ENCODE assay signal across 2 cellular contexts in the genomic region with DNA sequence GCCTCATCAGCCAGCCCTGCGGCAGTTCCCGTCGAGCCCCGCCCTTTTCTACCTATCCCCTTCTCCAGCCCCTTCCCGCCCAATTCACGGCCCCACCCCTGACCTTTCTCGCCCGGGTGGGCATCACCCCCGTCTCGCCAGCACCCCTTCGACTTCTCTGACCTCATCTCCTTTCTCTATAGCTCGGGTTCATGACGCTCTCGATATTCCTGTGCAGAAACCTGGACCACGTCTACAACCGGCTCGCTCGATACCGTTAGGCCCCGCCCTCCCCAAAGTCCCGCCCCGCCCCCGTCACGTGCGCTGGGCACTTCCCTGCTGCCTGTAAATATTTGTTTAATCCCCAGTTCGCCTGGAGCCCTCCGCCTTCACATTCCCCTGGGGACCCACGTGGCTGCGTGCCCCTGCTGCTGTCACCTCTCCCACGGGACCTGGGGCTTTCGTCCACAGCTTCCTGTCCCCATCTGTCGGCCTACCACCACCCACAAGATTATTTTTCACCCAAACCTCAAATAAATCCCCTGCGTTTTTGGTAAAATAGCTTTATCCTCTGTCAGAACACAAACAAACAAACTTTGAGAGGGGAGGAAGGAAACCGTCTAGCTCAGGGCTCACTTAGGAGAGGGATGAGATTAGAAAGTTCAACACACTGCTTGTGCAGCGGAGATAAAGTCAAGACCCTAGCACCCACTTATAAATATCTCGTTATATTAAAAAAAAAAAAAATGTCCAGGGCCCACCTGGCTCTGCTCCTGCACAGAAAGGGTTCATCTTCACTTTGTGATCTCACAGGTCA.
A peak's percentile ranks its signal among the peaks of the same experiment; 100 is the strongest.
TF ChIP-seq lines count a peak whose summit lies in the region.

No MANE protein-coding gene starts in this region.

TF ChIP-seq in GM12891, 5 proteins besides CTCF, POLR2A, EP300 and RAD21:
- TF ChIP-seq SPI1 (IDR thresholded peaks at IDR 0.05; ENCODE audit: low read depth, low read length) (peak; percentile 43), PAX5 (IDR thresholded peaks at IDR 0.05; ENCODE audit: insufficient read depth, low read length, severe bottlenecking) (no peak), POU2F2 (IDR thresholded peaks at IDR 0.05; ENCODE audit: low read depth, low read length) (peak; percentile 82; the same call in 1 of the 2 replicates)

TF ChIP-seq in GM12878, 131 proteins besides CTCF, POLR2A, EP300 and RAD21 (continues in another document):
- TF ChIP-seq STAT3 (IDR thresholded peaks at IDR 0.05; ENCODE audit: low read depth, low read length) (0 out of 2 replicates have a peak, but pooled peaks have one; percentile 50), IRF4 (IDR thresholded peaks at IDR 0.05; ENCODE audit: low read depth, low read length) (peak; percentile 40; the same call in 1 of the 2 replicates), GATAD2B (conservative IDR thresholded peaks at IDR 0.05; ENCODE audit: low read depth) (peak; percentile 47; the same call in 1 of the 2 replicates), FOXM1 (IDR thresholded peaks at IDR 0.05; ENCODE audit: low read depth, low read length) (peak; percentile 91; the same call in 1 of the 2 replicates), NBN (IDR thresholded peaks at IDR 0.05) (peak; percentile 95), YBX1 (IDR thresholded peaks at IDR 0.05) (peak; percentile 96), CREM (IDR thresholded peaks at IDR 0.05; ENCODE audit: low read depth) (peak; percentile 88), TCF12 (IDR thresholded peaks at IDR 0.05; ENCODE audit: low read depth, low read length) (peak; percentile 95), DPF2 (IDR thresholded peaks at IDR 0.05) (peak; percentile 91), ZNF622 (IDR thresholded peaks at IDR 0.05) (no peak), RB1 (IDR thresholded peaks at IDR 0.05; ENCODE audit: borderline replicate concordance) (peak; percentile 91; the same call in 1 of the 2 replicates), BHLHE40 (IDR thresholded peaks at IDR 0.05; ENCODE audit: borderline replicate concordance in 1 of 2, low read depth in 2 of 2, low read length in 1 of 2) (peak; percentile 98), GABPA (IDR thresholded peaks at IDR 0.05; ENCODE audit: low read depth) (no peak), IKZF2 (IDR thresholded peaks at IDR 0.05) (peak; percentile 95 to 97), TCF3 (IDR thresholded peaks at IDR 0.05; ENCODE audit: borderline replicate concordance, insufficient read depth, low read depth, low read length) (peak; percentile 79; the same call in 1 of the 2 replicates), BACH1 (IDR thresholded peaks at IDR 0.05; ENCODE audit: borderline replicate concordance) (peak; percentile 92; the same call in 1 of the 2 replicates), RAD51 (IDR thresholded peaks at IDR 0.05) (peak; percentile 96), ESRRA (IDR thresholded peaks at IDR 0.05; ENCODE audit: low read length) (0 out of 2 replicates have a peak, but pooled peaks have one; percentile 36), SMAD1 (IDR thresholded peaks at IDR 0.05; ENCODE audit: low read depth, partially characterized antibody) (peak; percentile 61), RELA (IDR thresholded peaks at IDR 0.05; ENCODE audit: borderline replicate concordance, partially characterized antibody) (peak; percentile 91), ZNF384 (IDR thresholded peaks at IDR 0.05; ENCODE audit: borderline replicate concordance, low read depth, low read length) (peak; percentile 57), ZBED1 (IDR thresholded peaks at IDR 0.05; ENCODE audit: borderline replicate concordance) (peak; percentile 79; the same call in 1 of the 2 replicates), CBFB (IDR thresholded peaks at IDR 0.05; ENCODE audit: low read depth) (peak; percentile 90; the same call in 1 of the 2 replicates), PML (IDR thresholded peaks at IDR 0.05; ENCODE audit: low read length) (peak; percentile 14; the same call in 1 of the 2 replicates), KLF5 (IDR thresholded peaks at IDR 0.05; ENCODE audit: partially characterized antibody) (peak; percentile 64), SMAD5 (IDR thresholded peaks at IDR 0.05; ENCODE audit: low read depth) (0 out of 2 replicates have a peak, but pooled peaks have one; percentile 5), POLR2AphosphoS5 (IDR thresholded peaks at IDR 0.05; ENCODE audit: low read length) (peak; percentile 46; the same call in 1 of the 2 replicates), ZNF217 (IDR thresholded peaks at IDR 0.05) (0 out of 2 replicates have a peak, but pooled peaks have one; percentile 24), TARDBP (IDR thresholded peaks at IDR 0.05; ENCODE audit: borderline replicate concordance) (no peak; the same call in 1 of the 2 replicates), IKZF1 (conservative IDR thresholded peaks at IDR 0.05) (peak; percentile 94), MYB (IDR thresholded peaks at IDR 0.05; ENCODE audit: borderline replicate concordance, low read depth, low read length) (no peak), POU2F2 (IDR thresholded peaks at IDR 0.05; ENCODE audit: borderline replicate concordance, low read depth, low read length) (peak; percentile 88; the same call in 2 of the 3 replicates), NR2C1 (IDR thresholded peaks at IDR 0.05) (no peak), ATF7 (IDR thresholded peaks at IDR 0.05; ENCODE audit: low read depth) (peak; percentile 87), NR2F1 (conservative IDR thresholded peaks at IDR 0.05) (peak; percentile 88)
- TF ChIP-seq, protein P1, sequence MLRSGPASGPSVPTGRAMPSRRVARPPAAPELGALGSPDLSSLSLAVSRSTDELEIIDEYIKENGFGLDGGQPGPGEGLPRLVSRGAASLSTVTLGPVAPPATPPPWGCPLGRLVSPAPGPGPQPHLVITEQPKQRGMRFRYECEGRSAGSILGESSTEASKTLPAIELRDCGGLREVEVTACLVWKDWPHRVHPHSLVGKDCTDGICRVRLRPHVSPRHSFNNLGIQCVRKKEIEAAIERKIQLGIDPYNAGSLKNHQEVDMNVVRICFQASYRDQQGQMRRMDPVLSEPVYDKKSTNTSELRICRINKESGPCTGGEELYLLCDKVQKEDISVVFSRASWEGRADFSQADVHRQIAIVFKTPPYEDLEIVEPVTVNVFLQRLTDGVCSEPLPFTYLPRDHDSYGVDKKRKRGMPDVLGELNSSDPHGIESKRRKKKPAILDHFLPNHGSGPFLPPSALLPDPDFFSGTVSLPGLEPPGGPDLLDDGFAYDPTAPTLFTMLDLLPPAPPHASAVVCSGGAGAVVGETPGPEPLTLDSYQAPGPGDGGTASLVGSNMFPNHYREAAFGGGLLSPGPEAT (IDR thresholded peaks at IDR 0.05; ENCODE audit: low read depth) = peak; percentile 95
- TF ChIP-seq, protein P2, sequence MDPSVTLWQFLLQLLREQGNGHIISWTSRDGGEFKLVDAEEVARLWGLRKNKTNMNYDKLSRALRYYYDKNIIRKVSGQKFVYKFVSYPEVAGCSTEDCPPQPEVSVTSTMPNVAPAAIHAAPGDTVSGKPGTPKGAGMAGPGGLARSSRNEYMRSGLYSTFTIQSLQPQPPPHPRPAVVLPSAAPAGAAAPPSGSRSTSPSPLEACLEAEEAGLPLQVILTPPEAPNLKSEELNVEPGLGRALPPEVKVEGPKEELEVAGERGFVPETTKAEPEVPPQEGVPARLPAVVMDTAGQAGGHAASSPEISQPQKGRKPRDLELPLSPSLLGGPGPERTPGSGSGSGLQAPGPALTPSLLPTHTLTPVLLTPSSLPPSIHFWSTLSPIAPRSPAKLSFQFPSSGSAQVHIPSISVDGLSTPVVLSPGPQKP (IDR thresholded peaks at IDR 0.05; ENCODE audit: low read depth, low read length) = peak; percentile 23; the same call in 1 of the 2 replicates
- TF ChIP-seq, protein P3, sequence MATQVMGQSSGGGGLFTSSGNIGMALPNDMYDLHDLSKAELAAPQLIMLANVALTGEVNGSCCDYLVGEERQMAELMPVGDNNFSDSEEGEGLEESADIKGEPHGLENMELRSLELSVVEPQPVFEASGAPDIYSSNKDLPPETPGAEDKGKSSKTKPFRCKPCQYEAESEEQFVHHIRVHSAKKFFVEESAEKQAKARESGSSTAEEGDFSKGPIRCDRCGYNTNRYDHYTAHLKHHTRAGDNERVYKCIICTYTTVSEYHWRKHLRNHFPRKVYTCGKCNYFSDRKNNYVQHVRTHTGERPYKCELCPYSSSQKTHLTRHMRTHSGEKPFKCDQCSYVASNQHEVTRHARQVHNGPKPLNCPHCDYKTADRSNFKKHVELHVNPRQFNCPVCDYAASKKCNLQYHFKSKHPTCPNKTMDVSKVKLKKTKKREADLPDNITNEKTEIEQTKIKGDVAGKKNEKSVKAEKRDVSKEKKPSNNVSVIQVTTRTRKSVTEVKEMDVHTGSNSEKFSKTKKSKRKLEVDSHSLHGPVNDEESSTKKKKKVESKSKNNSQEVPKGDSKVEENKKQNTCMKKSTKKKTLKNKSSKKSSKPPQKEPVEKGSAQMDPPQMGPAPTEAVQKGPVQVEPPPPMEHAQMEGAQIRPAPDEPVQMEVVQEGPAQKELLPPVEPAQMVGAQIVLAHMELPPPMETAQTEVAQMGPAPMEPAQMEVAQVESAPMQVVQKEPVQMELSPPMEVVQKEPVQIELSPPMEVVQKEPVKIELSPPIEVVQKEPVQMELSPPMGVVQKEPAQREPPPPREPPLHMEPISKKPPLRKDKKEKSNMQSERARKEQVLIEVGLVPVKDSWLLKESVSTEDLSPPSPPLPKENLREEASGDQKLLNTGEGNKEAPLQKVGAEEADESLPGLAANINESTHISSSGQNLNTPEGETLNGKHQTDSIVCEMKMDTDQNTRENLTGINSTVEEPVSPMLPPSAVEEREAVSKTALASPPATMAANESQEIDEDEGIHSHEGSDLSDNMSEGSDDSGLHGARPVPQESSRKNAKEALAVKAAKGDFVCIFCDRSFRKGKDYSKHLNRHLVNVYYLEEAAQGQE (IDR thresholded peaks at IDR 0.05; ENCODE audit: low read depth, low read length) = no peak
- TF ChIP-seq, protein P4, sequence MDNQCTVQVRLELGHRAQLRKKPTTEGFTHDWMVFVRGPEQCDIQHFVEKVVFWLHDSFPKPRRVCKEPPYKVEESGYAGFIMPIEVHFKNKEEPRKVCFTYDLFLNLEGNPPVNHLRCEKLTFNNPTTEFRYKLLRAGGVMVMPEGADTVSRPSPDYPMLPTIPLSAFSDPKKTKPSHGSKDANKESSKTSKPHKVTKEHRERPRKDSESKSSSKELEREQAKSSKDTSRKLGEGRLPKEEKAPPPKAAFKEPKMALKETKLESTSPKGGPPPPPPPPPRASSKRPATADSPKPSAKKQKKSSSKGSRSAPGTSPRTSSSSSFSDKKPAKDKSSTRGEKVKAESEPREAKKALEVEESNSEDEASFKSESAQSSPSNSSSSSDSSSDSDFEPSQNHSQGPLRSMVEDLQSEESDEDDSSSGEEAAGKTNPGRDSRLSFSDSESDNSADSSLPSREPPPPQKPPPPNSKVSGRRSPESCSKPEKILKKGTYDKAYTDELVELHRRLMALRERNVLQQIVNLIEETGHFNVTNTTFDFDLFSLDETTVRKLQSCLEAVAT (IDR thresholded peaks at IDR 0.05) = peak; percentile 95
- TF ChIP-seq, protein P5, sequence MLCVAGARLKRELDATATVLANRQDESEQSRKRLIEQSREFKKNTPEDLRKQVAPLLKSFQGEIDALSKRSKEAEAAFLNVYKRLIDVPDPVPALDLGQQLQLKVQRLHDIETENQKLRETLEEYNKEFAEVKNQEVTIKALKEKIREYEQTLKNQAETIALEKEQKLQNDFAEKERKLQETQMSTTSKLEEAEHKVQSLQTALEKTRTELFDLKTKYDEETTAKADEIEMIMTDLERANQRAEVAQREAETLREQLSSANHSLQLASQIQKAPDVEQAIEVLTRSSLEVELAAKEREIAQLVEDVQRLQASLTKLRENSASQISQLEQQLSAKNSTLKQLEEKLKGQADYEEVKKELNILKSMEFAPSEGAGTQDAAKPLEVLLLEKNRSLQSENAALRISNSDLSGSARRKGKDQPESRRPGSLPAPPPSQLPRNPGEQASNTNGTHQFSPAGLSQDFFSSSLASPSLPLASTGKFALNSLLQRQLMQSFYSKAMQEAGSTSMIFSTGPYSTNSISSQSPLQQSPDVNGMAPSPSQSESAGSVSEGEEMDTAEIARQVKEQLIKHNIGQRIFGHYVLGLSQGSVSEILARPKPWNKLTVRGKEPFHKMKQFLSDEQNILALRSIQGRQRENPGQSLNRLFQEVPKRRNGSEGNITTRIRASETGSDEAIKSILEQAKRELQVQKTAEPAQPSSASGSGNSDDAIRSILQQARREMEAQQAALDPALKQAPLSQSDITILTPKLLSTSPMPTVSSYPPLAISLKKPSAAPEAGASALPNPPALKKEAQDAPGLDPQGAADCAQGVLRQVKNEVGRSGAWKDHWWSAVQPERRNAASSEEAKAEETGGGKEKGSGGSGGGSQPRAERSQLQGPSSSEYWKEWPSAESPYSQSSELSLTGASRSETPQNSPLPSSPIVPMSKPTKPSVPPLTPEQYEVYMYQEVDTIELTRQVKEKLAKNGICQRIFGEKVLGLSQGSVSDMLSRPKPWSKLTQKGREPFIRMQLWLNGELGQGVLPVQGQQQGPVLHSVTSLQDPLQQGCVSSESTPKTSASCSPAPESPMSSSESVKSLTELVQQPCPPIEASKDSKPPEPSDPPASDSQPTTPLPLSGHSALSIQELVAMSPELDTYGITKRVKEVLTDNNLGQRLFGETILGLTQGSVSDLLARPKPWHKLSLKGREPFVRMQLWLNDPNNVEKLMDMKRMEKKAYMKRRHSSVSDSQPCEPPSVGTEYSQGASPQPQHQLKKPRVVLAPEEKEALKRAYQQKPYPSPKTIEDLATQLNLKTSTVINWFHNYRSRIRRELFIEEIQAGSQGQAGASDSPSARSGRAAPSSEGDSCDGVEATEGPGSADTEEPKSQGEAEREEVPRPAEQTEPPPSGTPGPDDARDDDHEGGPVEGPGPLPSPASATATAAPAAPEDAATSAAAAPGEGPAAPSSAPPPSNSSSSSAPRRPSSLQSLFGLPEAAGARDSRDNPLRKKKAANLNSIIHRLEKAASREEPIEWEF (IDR thresholded peaks at IDR 0.05; ENCODE audit: insufficient replicate concordance, low read depth, low read length) = no peak
- TF ChIP-seq, protein P6, sequence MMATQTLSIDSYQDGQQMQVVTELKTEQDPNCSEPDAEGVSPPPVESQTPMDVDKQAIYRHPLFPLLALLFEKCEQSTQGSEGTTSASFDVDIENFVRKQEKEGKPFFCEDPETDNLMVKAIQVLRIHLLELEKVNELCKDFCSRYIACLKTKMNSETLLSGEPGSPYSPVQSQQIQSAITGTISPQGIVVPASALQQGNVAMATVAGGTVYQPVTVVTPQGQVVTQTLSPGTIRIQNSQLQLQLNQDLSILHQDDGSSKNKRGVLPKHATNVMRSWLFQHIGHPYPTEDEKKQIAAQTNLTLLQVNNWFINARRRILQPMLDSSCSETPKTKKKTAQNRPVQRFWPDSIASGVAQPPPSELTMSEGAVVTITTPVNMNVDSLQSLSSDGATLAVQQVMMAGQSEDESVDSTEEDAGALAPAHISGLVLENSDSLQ (IDR thresholded peaks at IDR 0.05) = peak; percentile 62
- TF ChIP-seq, protein P7, sequence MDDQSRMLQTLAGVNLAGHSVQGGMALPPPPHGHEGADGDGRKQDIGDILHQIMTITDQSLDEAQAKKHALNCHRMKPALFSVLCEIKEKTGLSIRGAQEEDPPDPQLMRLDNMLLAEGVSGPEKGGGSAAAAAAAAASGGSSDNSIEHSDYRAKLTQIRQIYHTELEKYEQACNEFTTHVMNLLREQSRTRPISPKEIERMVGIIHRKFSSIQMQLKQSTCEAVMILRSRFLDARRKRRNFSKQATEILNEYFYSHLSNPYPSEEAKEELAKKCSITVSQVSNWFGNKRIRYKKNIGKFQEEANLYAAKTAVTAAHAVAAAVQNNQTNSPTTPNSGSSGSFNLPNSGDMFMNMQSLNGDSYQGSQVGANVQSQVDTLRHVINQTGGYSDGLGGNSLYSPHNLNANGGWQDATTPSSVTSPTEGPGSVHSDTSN (IDR thresholded peaks at IDR 0.05; ENCODE audit: insufficient replicate concordance, low read depth, low read length) = peak; percentile 31
- TF ChIP-seq, protein P8, sequence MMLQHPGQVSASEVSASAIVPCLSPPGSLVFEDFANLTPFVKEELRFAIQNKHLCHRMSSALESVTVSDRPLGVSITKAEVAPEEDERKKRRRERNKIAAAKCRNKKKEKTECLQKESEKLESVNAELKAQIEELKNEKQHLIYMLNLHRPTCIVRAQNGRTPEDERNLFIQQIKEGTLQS (IDR thresholded peaks at IDR 0.05; ENCODE audit: borderline replicate concordance, extremely low read depth, low read depth, low read length) = peak; percentile 57; the same call in 1 of the 2 replicates
